In genomic region chr5:1971944-1972343, GRCh38 we compare ENCODE assay signal across 28 cellular contexts.
"Had no signal": no experiment of that assay in that cellular context is flagged by ENCODE, and none has a peak within 500 bp of the region (broad histone marks: within the 10 kb centered on the region; RNA-seq: fewer than 3 reads in every experiment).

No MANE protein-coding gene starts in this region.

- H3K4me3 ChIP-seq: coronary artery, gastrocnemius medialis, hepatocyte, left lung, right lobe of liver, thoracic aorta, tibial nerve, upper lobe of left lung, uterus had no signal

- H3K4me1 ChIP-seq: gastrocnemius medialis, left lung, parathyroid adenoma, right lobe of liver, tibial nerve, upper lobe of left lung, uterus had no signal

- H3K27ac Mint-ChIP-seq: effector memory CD8-positive, alpha-beta T cell; naive thymus-derived CD8-positive, alpha-beta T cell; nephron progenitor cell; progenitor cell of endocrine pancreas; stimulated activated effector memory CD8-positive, alpha-beta T cell treated with anti-CD3 and anti-CD28 coated beads, Interleukin-12 subunit alpha, Interleukin-12 subunit beta, amount 100 ng/mL, for 72 hours had no signal

- ATAC-seq: effector memory CD8-positive, alpha-beta T cell; gastrocnemius medialis; left cardiac atrium; left lung; naive thymus-derived CD8-positive, alpha-beta T cell; right lobe of liver; stimulated activated effector memory CD8-positive, alpha-beta T cell treated with anti-CD3 and anti-CD28 coated beads, Interleukin-12 subunit alpha, Interleukin-12 subunit beta, amount 100 ng/mL, for 72 hours had no signal

- H3K27ac ChIP-seq: coronary artery, gastrocnemius medialis, hepatocyte, left lung, parathyroid adenoma, right lobe of liver, thoracic aorta, tibial nerve, upper lobe of left lung, uterus had no signal

- DNase-seq: dermis blood vessel endothelial cell; effector memory CD8-positive, alpha-beta T cell; foreskin fibroblast; gastrocnemius medialis; left cardiac atrium; mammary epithelial cell; mesendoderm; midbrain; naive thymus-derived CD8-positive, alpha-beta T cell; nephron progenitor cell; occipital lobe; right lobe of liver; small intestine; stimulated activated CD4-positive, alpha-beta T cell treated with anti-CD3 and anti-CD28 coated beads, Interleukin-12 subunit alpha, Interleukin-12 subunit beta, amount 100 ng/mL, for 4 hours; stimulated activated CD4-positive, alpha-beta T cell treated with anti-CD3 and anti-CD28 coated beads, Interleukin-1b, Interleukin-23, amount 100 ng/mL, for 48 hours; stimulated activated CD4-positive, alpha-beta T cell treated with anti-CD3 and anti-CD28 coated beads, Interleukin-4, amount 100 ng/mL, for 1 hour; stimulated activated naive CD4-positive, alpha-beta T cell treated with Interleukin-2 at 50 U/mL for 16 hours; substantia nigra; upper lobe of left lung; uterus had no signal

- H3K9me3 Mint-ChIP-seq: effector memory CD8-positive, alpha-beta T cell; naive thymus-derived CD8-positive, alpha-beta T cell; nephron progenitor cell; stimulated activated effector memory CD8-positive, alpha-beta T cell treated with anti-CD3 and anti-CD28 coated beads, Interleukin-12 subunit alpha, Interleukin-12 subunit beta, amount 100 ng/mL, for 72 hours had no signal

- H3K36me3 Mint-ChIP-seq: naive thymus-derived CD8-positive, alpha-beta T cell; stimulated activated effector memory CD8-positive, alpha-beta T cell treated with anti-CD3 and anti-CD28 coated beads, Interleukin-12 subunit alpha, Interleukin-12 subunit beta, amount 100 ng/mL, for 72 hours had no signal

- H3K9me3 ChIP-seq: gastrocnemius medialis, left lung, right lobe of liver, thoracic aorta, upper lobe of left lung, uterus had no signal

- H3K4me1 Mint-ChIP-seq: naive thymus-derived CD8-positive, alpha-beta T cell; stimulated activated effector memory CD8-positive, alpha-beta T cell treated with anti-CD3 and anti-CD28 coated beads, Interleukin-12 subunit alpha, Interleukin-12 subunit beta, amount 100 ng/mL, for 72 hours had no signal

- H3K36me3 ChIP-seq: gastrocnemius medialis, left lung, right lobe of liver, thoracic aorta, tibial nerve, upper lobe of left lung, uterus had no signal

- H3K27me3 ChIP-seq: gastrocnemius medialis, right lobe of liver, tibial nerve, upper lobe of left lung, uterus had no signal

- H3K4me3 Mint-ChIP-seq: effector memory CD8-positive, alpha-beta T cell; naive thymus-derived CD8-positive, alpha-beta T cell; nephron progenitor cell; stimulated activated effector memory CD8-positive, alpha-beta T cell treated with anti-CD3 and anti-CD28 coated beads, Interleukin-12 subunit alpha, Interleukin-12 subunit beta, amount 100 ng/mL, for 72 hours had no signal
